In the genomic region with DNA sequence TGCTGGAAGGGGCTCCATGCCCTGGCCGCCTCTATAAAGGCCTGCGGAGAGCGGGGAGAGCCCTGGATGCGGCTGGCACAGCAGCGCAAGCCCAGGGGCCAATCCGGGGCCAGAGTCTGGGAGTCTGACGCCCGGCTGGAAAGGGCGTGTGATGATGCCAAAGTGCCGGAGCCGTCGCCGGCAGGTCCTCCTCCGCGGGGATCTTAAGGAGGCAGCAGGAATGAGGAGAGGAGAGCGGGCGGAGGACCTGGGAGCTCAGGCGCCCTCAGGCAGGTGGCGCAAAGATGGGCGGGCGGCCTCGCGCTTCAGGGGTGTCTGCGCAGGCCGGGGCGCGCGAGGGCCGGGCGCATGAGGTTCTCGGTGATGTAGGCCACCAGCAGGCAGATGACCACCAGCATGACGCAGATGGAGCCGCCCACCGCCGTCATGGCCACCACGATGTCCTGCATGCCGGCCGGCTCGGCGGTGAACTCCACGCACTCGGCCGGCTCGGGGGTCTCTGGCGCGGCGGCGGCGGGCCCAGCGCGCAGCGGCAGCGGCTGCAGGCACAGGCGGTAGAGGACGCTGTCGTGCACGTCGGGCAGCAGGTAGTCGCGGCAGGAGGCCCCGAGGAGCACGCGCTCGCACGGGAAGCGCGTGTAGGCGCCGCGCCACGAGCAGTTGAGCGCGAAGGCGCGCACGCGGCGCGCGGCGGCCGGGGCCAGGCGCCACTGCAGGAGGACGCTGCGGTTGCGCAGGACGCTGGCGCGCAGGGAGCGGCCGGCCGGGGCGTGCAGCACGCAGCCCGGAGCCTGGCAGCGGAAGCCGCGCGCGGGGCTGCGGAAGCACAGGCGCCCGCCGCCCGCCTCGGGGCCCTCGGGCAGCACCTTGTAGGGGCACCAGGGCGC, we compare ENCODE assay signal across 8 cellular contexts. TPM values are rescaled to one million over a fixed set of nuclear protein-coding genes. Genes with fewer than 3 reads are reported as not detected.
DNase-seq lines count a peak whose midpoint lies in the region; ATAC-seq and TF ChIP-seq lines count a peak whose summit lies in the region.

No MANE protein-coding gene starts in this region.

- WGBS in mesenchymal stem cell, result 26% methylated on average over 57 of the region's 108 CpGs

- no peak overlapping the region for H2AK5ac ChIP-seq in mesenchymal stem cell (ENCODE audit: low read length, severe bottlenecking)

- peak overlapping the region; percentile 76 for H3K4me2 ChIP-seq in mesenchymal stem cell (ENCODE audit: low read length, poor library complexity, severe bottlenecking)

- H3K4me1 ChIP-seq in mesenchymal stem cell (ENCODE audit: control insufficient read depth, insufficient read depth, low read depth, low read length), result peaks cover 36% of the 10 kb centered on the region

- H4K8ac ChIP-seq in mesenchymal stem cell (ENCODE audit: low read length), result peak overlapping the region; percentile 46

- H2BK120ac ChIP-seq in mesenchymal stem cell (ENCODE audit: low read depth, low read length), result no peak overlapping the region

- H3K4me3 Mint-ChIP-seq in chondrocyte (ENCODE audit: unreplicated experiment), result peak overlapping the region; percentile 64

- H3K9me3 Mint-ChIP-seq in chondrocyte (ENCODE audit: low read depth), result no peaks in the 10 kb centered on the region

- peaks cover 11% of the 10 kb centered on the region for H3K4me1 Mint-ChIP-seq in chondrocyte (ENCODE audit: low read depth)

- H2BK5ac ChIP-seq in mesenchymal stem cell (ENCODE audit: low read depth, low read length, poor library complexity, severe bottlenecking), result no peak overlapping the region

- no peaks in the 10 kb centered on the region for H3K79me1 ChIP-seq in mesenchymal stem cell (replicated peaks; ENCODE audit: low read length, poor library complexity, severe bottlenecking)

- TF ChIP-seq CTCF in chondrocyte (IDR thresholded peaks at IDR 0.05), result peak; percentile 52

- H3K9ac ChIP-seq in mesenchymal stem cell (ENCODE audit: low read length), result no peak overlapping the region

- no peak overlapping the region for H4K91ac ChIP-seq in mesenchymal stem cell (ENCODE audit: low read length)

- H2BK12ac ChIP-seq in mesenchymal stem cell (ENCODE audit: low read length in 2 of 2), result peak overlapping the region in 1 of 2 experiments; percentile 47

- H3K4ac ChIP-seq in mesenchymal stem cell (ENCODE audit: low read depth in 1 of 2, low read length in 2 of 2), result no peak overlapping the region

- no peaks in the 10 kb centered on the region for H3K9me3 ChIP-seq in mesenchymal stem cell (ENCODE audit: control insufficient read depth, low read length)

- peaks cover 8% of the 10 kb centered on the region for H3K27me3 Mint-ChIP-seq in chondrocyte (ENCODE audit: low read depth)

- peak overlapping the region; percentile 34 to 68 for H3K18ac ChIP-seq in mesenchymal stem cell (ENCODE audit: low read depth in 1 of 2, low read length in 2 of 2)

- H3K27ac ChIP-seq in mesenchymal stem cell (ENCODE audit: low read length, poor library complexity, severe bottlenecking), result no peak overlapping the region

- H3K36me3 Mint-ChIP-seq in chondrocyte (ENCODE audit: low read depth), result no peaks in the 10 kb centered on the region

- peak overlapping the region; percentile 41 to 49 for H3K4me3 ChIP-seq in mesenchymal stem cell (ENCODE audit: insufficient read depth in 1 of 2, low read depth in 1 of 2, low read length in 2 of 2)

- H3K27me3 ChIP-seq in mesenchymal stem cell (ENCODE audit: control insufficient read depth in 1 of 2, insufficient read depth in 1 of 2, low read length in 2 of 2), result peaks cover 77 to 80% of the 10 kb centered on the region in 2 experiments

- H3K23ac ChIP-seq in mesenchymal stem cell (ENCODE audit: low read length in 2 of 2), result no peak overlapping the region

- ATAC-seq in GM19324 (IDR thresholded peaks at IDR 0.05; ENCODE audit: low FRiP score, unreplicated experiment), result no peak

- H2BK15ac ChIP-seq in mesenchymal stem cell (ENCODE audit: low read depth, poor library complexity, severe bottlenecking), result peak overlapping the region; percentile 16

- DNase-seq in NCI-H82 (lab: John Stamatoyannopoulos, UW), result peak; percentile 61
- no peak for DNase-seq in NCI-H82 treated with DMSO at 0.1 percent for 48 hours (lab: John Stamatoyannopoulos, UW; ENCODE audit: unreplicated experiment)
- DNase-seq in RPMI8226, result peak; percentile 81
- peak; percentile 88 for DNase-seq in chondrocyte (ENCODE audit: low spot score)
- peak; percentile 40 for DNase-seq in mesenchymal stem cell
- DNase-seq in medulla oblongata (ENCODE audit: extremely low spot score), result no peak
- DNase-seq in cerebellar nuclear complex (lab: John Stamatoyannopoulos, UW), result no peak

- H3K14ac ChIP-seq in mesenchymal stem cell (ENCODE audit: low read length in 2 of 2), result no peak overlapping the region

- H2AFZ ChIP-seq in mesenchymal stem cell (ENCODE audit: low read depth, low read length), result peak overlapping the region; percentile 36

- H3K27ac Mint-ChIP-seq in chondrocyte (ENCODE audit: unreplicated experiment), result no peak overlapping the region

- H3K36me3 ChIP-seq in mesenchymal stem cell (ENCODE audit: control insufficient read depth in 1 of 2, insufficient read depth in 2 of 2, low read depth in 1 of 2, low read length in 2 of 2), result peaks cover 0 to 3% of the 10 kb centered on the region in 2 experiments

RNA-seq across cellular contexts. Expression of a gene that starts 0.7 kb away (rescaled TPM):
- total RNA-seq in chondrocyte, result 23.3 to 32.6 TPM (median 24.8 TPM) in 3 replicates
- 7.2 TPM for polyA plus RNA-seq in mesenchymal stem cell (2013, experiment 1 of 2)
- 7.8 TPM for polyA plus RNA-seq in mesenchymal stem cell (2013, experiment 2 of 2)

RNA-seq across cellular contexts. Expression of a gene that starts 16.0 kb away (rescaled TPM):
- total RNA-seq in chondrocyte, result 73.8 to 86.7 TPM (median 76.4 TPM) in 3 replicates
- 33.5 TPM for polyA plus RNA-seq in mesenchymal stem cell (2013, experiment 1 of 2)
- polyA plus RNA-seq in mesenchymal stem cell (2013, experiment 2 of 2), result 35.8 TPM

RNA-seq across cellular contexts. Expression of a gene that starts 24.6 kb away (rescaled TPM):
- 99.7 to 129 TPM (median 100 TPM) in 3 replicates for total RNA-seq in chondrocyte
- 139 TPM for polyA plus RNA-seq in mesenchymal stem cell (2013, experiment 1 of 2)
- 138 TPM for polyA plus RNA-seq in mesenchymal stem cell (2013, experiment 2 of 2)

RNA-seq across cellular contexts. Expression of a gene that starts 32.7 kb away (rescaled TPM):
- total RNA-seq in chondrocyte, result 18.3 to 71.4 TPM (median 68.7 TPM) in 3 replicates
- polyA plus RNA-seq in mesenchymal stem cell (2013, experiment 1 of 2), result 24.2 TPM
- polyA plus RNA-seq in mesenchymal stem cell (2013, experiment 2 of 2), result 26.9 TPM

RNA-seq across cellular contexts. Expression of a gene that starts 58.8 kb away (rescaled TPM):
- total RNA-seq in chondrocyte, result 3.6 to 6.1 TPM (median 5.8 TPM) in 3 replicates
- polyA plus RNA-seq in mesenchymal stem cell (2013, experiment 1 of 2), result 3.3 TPM
- 3.3 TPM for polyA plus RNA-seq in mesenchymal stem cell (2013, experiment 2 of 2)

Comparison
In these comparisons a context has a peak if more than half of its experiments do, and no peak if none do; other contexts are left out.
1. DNase-seq: peak in NCI-H82 (single experiment), RPMI8226 (single experiment), chondrocyte (single experiment) and mesenchymal stem cell (single experiment); none in NCI-H82 treated with DMSO at 0.1 percent for 48 hours (single experiment), medulla oblongata (single experiment) and cerebellar nuclear complex (0 of 2).